20 cellular contexts compared by ENCODE assay signal in the genomic region with DNA sequence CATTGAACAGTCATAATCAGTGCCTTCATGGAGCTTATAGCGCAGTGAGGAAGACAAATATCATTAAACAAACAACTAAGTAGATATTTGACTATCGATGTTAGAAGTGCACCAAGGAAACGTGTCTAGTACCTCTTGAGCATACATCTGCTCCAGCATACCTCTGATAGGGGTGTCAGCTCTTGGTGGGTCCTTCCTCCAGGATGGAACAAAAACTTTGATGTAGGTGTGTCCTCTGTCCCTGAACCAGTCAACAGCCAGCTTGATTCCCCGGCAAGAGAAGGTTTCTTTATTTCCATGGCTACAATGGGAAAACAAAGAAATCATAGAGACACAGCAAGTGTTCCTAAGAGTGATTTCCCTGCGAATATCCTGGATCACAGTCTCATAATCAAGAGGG. TPM values are rescaled to one million over a fixed set of nuclear protein-coding genes. Genes with fewer than 3 reads are reported as not detected.
"Had no signal": no experiment of that assay in that cellular context is flagged by ENCODE, and none has a peak within 500 bp of the region (broad histone marks: within the 10 kb centered on the region; RNA-seq: fewer than 3 reads in every experiment).

No MANE protein-coding gene starts in this region.

- H3K4me1 Mint-ChIP-seq: immature natural killer cell, nephron had no signal

- H3K4me3 Mint-ChIP-seq: effector memory CD8-positive, alpha-beta T cell; immature natural killer cell; nephron had no signal

- H3K27ac ChIP-seq: foreskin keratinocyte, left ventricle myocardium inferior, pancreas, tibial artery, upper lobe of right lung had no signal

- H3K4me1 ChIP-seq: foreskin keratinocyte, pancreas, upper lobe of right lung had no signal

- DNase-seq: effector memory CD8-positive, alpha-beta T cell; erythroblast; foreskin keratinocyte; immature natural killer cell; left ventricle myocardium inferior; mesendoderm; naive B cell; occipital lobe; pancreas; right cardiac atrium; stimulated activated CD4-positive, alpha-beta T cell treated with anti-CD3 and anti-CD28 coated beads, Interleukin-2, amount 100 ng/mL, for 48 hours; stimulated activated naive CD4-positive, alpha-beta T cell treated with Interleukin-2 at 50 U/mL for 16 hours; tibial artery; upper lobe of right lung had no signal

- H3K4me3 ChIP-seq: left ventricle myocardium inferior, lung, pancreas, smooth muscle cell, tibial artery, upper lobe of right lung had no signal

- H3K4me2 ChIP-seq: smooth muscle cell had no signal

- H3K36me3 ChIP-seq: left ventricle myocardium inferior, pancreas, tibial artery, upper lobe of right lung had no signal

- H3K9me3 Mint-ChIP-seq: effector memory CD8-positive, alpha-beta T cell; immature natural killer cell; nephron had no signal

- H3K9me3 ChIP-seq: left ventricle myocardium inferior, pancreas, tibial artery, upper lobe of right lung had no signal

- ATAC-seq: effector memory CD8-positive, alpha-beta T cell; foreskin keratinocyte; pancreas; right cardiac atrium; upper lobe of right lung had no signal

- H3K27me3 Mint-ChIP-seq: effector memory CD8-positive, alpha-beta T cell; naive B cell had no signal

- H3K27me3 ChIP-seq: foreskin keratinocyte, pancreas, upper lobe of right lung had no signal

- FAIRE-seq: endothelial cell of umbilical vein, keratinocyte, pancreas had no signal

- H3K36me3 Mint-ChIP-seq: immature natural killer cell had no signal

- H3K27ac Mint-ChIP-seq: effector memory CD8-positive, alpha-beta T cell; immature natural killer cell; nephron; progenitor cell of endocrine pancreas had no signal

RNA-seq across cellular contexts. Expression of a gene that starts 23.1 kb away (rescaled TPM):
- total RNA-seq: endothelial cell of umbilical vein, smooth muscle cell had no signal
- polyA plus RNA-seq: foreskin keratinocyte, immature natural killer cell, smooth muscle cell had no signal
